ENCODE assay signal across 17 cellular contexts in genomic region chr22:29848115-29848514, GRCh38.
"Had no signal": no experiment of that assay in that cellular context is flagged by ENCODE, and none has a peak within 500 bp of the region (broad histone marks: within the 10 kb centered on the region; RNA-seq: fewer than 3 reads in every experiment).

No MANE protein-coding gene starts in this region.

- H3K4me1 ChIP-seq: transverse colon had no signal

- H3K4me3 ChIP-seq: lung, suprapubic skin, transverse colon, vagina had no signal

- DNase-seq: activated CD4-positive, alpha-beta T cell treated with anti-CD3 and anti-CD28 coated beads, Interleukin-2, amount 10 ng/mL, durations not matched to agents 7 days and 5 days; activated CD8-positive, alpha-beta T cell treated with anti-CD3 and anti-CD28 coated beads, Interleukin-2, amount 10 ng/mL, durations not matched to agents 7 days and 5 days; activated naive CD4-positive, alpha-beta T cell treated with anti-CD3 and anti-CD28 coated beads for 36 hours; activated T-cell treated with anti-CD3 and anti-CD28 coated beads, Interleukin-2, amount 50 U/mL, for 4 hours; anterior cingulate cortex; cerebellar nuclear complex; effector CD8-positive, alpha-beta T cell; left cardiac atrium; retina; transverse colon had no signal

- H3K27me3 ChIP-seq: suprapubic skin, transverse colon, vagina had no signal

- H3K4me3 Mint-ChIP-seq: activated CD4-positive, alpha-beta T cell treated with anti-CD3 and anti-CD28 coated beads, Interleukin-2, amount 10 ng/mL, durations not matched to agents 7 days and 5 days; activated CD8-positive, alpha-beta T cell treated with anti-CD3 and anti-CD28 coated beads, Interleukin-2, amount 10 ng/mL, durations not matched to agents 7 days and 5 days; activated naive CD4-positive, alpha-beta T cell treated with anti-CD3 and anti-CD28 coated beads for 36 hours; activated T-cell treated with anti-CD3 and anti-CD28 coated beads, Interleukin-2, amount 50 U/mL, for 4 hours; dendritic cell treated with granulocyte-macrophage colony-stimulating factor and Interleukin-4, amounts not matched to agents 40 ng/mL and 50 ng/mL, for 4 days; stimulated activated naive CD8-positive, alpha-beta T cell treated with anti-CD3 and anti-CD28 coated beads, Interleukin-15, Interleukin-2, amounts not matched to agents 100 ng/mL and 50 ng/mL, for 24 hours; T-helper 1 cell treated with Interleukin-12 subunit alpha and Interleukin-12 subunit beta and Interleukin-4 antibody, amounts not matched to agents 30 μg/mL and 1 μg/mL, for 36 hours had no signal

- H3K9me3 Mint-ChIP-seq: activated naive CD4-positive, alpha-beta T cell treated with anti-CD3 and anti-CD28 coated beads for 36 hours had no signal

- H3K27ac Mint-ChIP-seq: activated CD4-positive, alpha-beta T cell treated with anti-CD3 and anti-CD28 coated beads, Interleukin-2, amount 10 ng/mL, durations not matched to agents 7 days and 5 days; activated CD8-positive, alpha-beta T cell treated with anti-CD3 and anti-CD28 coated beads, Interleukin-2, amount 10 ng/mL, durations not matched to agents 7 days and 5 days; activated naive CD4-positive, alpha-beta T cell treated with anti-CD3 and anti-CD28 coated beads for 36 hours; dendritic cell treated with granulocyte-macrophage colony-stimulating factor and Interleukin-4, amounts not matched to agents 40 ng/mL and 50 ng/mL, for 4 days; stimulated activated naive CD8-positive, alpha-beta T cell treated with anti-CD3 and anti-CD28 coated beads, Interleukin-15, Interleukin-2, amounts not matched to agents 100 ng/mL and 50 ng/mL, for 24 hours; T-helper 1 cell treated with Interleukin-12 subunit alpha and Interleukin-12 subunit beta and Interleukin-4 antibody, amounts not matched to agents 30 μg/mL and 1 μg/mL, for 36 hours had no signal

- H3K27ac ChIP-seq: suprapubic skin, transverse colon, vagina had no signal

- H3K27me3 Mint-ChIP-seq: activated CD4-positive, alpha-beta T cell treated with anti-CD3 and anti-CD28 coated beads, Interleukin-2, amount 10 ng/mL, durations not matched to agents 7 days and 5 days; dendritic cell treated with granulocyte-macrophage colony-stimulating factor and Interleukin-4, amounts not matched to agents 40 ng/mL and 50 ng/mL, for 4 days; stimulated activated naive CD8-positive, alpha-beta T cell treated with anti-CD3 and anti-CD28 coated beads, Interleukin-15, Interleukin-2, amounts not matched to agents 100 ng/mL and 50 ng/mL, for 24 hours had no signal

- H3K9me3 ChIP-seq: suprapubic skin, transverse colon, vagina had no signal

- H3K36me3 ChIP-seq: suprapubic skin, transverse colon, vagina had no signal

- ATAC-seq: activated CD8-positive, alpha-beta T cell treated with anti-CD3 and anti-CD28 coated beads, Interleukin-2, amount 10 ng/mL, durations not matched to agents 7 days and 5 days; activated T-cell treated with anti-CD3 and anti-CD28 coated beads, Interleukin-2, amount 50 U/mL, for 4 hours; esophagus mucosa had no signal

- H3K4me1 Mint-ChIP-seq: activated CD4-positive, alpha-beta T cell treated with anti-CD3 and anti-CD28 coated beads, Interleukin-2, amount 10 ng/mL, durations not matched to agents 7 days and 5 days had no signal
